ENCODE assay signal across 11 cellular contexts in genomic region chr1:181469829-181470228, GRCh38. TPM values are rescaled to one million over a fixed set of nuclear protein-coding genes. Genes with fewer than 3 reads are reported as not detected.
DNase-seq lines count a peak whose midpoint lies in the region; ATAC-seq and TF ChIP-seq lines count a peak whose summit lies in the region.
"Had no signal": no experiment of that assay in that cellular context is flagged by ENCODE, and none has a peak within 500 bp of the region (broad histone marks: within the 10 kb centered on the region; RNA-seq: fewer than 3 reads in every experiment).

No MANE protein-coding gene starts in this region.

- DNase-seq in ELR (ENCODE audit: low read depth) (peak; percentile 64), RWPE1 (ENCODE audit: low spot score) (peak; percentile 88), foreskin keratinocyte (peak; percentile 85 to 94), renal cortical epithelial cell (ENCODE audit: low read depth) (peak; percentile 90), esophagus squamous epithelium (lab: John Stamatoyannopoulos, UW) (no peak), ecto neural progenitor cell (ENCODE audit: low spot score) (no peak), DMS 273 treated with DMSO at 0.1 percent for 48 hours (lab: John Stamatoyannopoulos, UW) (no peak)
- no peak for DNase-seq in activated CD4-positive, alpha-beta T cell treated with anti-CD3 and anti-CD28 coated beads for 4 hours
- DNase-seq: activated CD8-positive, alpha-beta T cell treated with anti-CD3 and anti-CD28 coated beads, Interleukin-2, amount 10 ng/mL, durations not matched to agents 7 days and 5 days; NCI-H146; SHP77 had no signal

- 29 to 33% methylated on average over 5 of the region's 5 CpGs for WGBS in esophagus squamous epithelium, 2 donors

- H3K27me3 ChIP-seq in foreskin keratinocyte (no peaks in the 10 kb centered on the region), esophagus squamous epithelium (peaks cover 0 to 21% (median 0%) of the 10 kb centered on the region in 4 donors)

- TF ChIP-seq CTCF in RWPE1 (conservative IDR thresholded peaks at IDR 0.05; ENCODE audit: low read depth), result no peak
- peak; percentile 5 for TF ChIP-seq CTCF in foreskin keratinocyte (conservative IDR thresholded peaks at IDR 0.05)
- TF ChIP-seq CTCF in esophagus squamous epithelium (IDR thresholded peaks at IDR 0.05), result no peak

- TF ChIP-seq POLR2A in esophagus squamous epithelium (IDR thresholded peaks at IDR 0.05), result no peak

- H3K4me1 ChIP-seq in foreskin keratinocyte (peaks cover 14% of the 10 kb centered on the region), esophagus squamous epithelium (no peaks in the 10 kb centered on the region)

- intact Hi-C loops in esophagus squamous epithelium (cut with DNase I), result no loop called here

- CTCF ChIA-PET in RWPE1 (lab: Yijun Ruan, JAX), result interaction anchor here (0.6 to 2.2 kb wide), 3 partner anchors 280 to 585 kb away, joined by 3 to 12 read pairs (median 5); no protein-coding TSS in a partner anchor

- no peaks in the 10 kb centered on the region for H3K9me3 ChIP-seq in esophagus squamous epithelium

- POLR2A ChIA-PET in RWPE1 (lab: Yijun Ruan, JAX; ENCODE audit: low non-redundant PET), result no interaction called here

- H3K27ac ChIP-seq in RWPE1 (no peak overlapping the region), foreskin keratinocyte (peak overlapping the region; percentile 27), esophagus squamous epithelium (no peak overlapping the region)

- H3K4me3 ChIP-seq in esophagus squamous epithelium, result no peak overlapping the region

- ATAC-seq in foreskin keratinocyte, result peak; percentile 97
- ATAC-seq: activated CD8-positive, alpha-beta T cell treated with anti-CD3 and anti-CD28 coated beads, Interleukin-2, amount 10 ng/mL, durations not matched to agents 7 days and 5 days had no signal

- H3K36me3 ChIP-seq in esophagus squamous epithelium, result no peaks in the 10 kb centered on the region

RNA-seq across cellular contexts. Expression of gene CACNA1E, which starts 13.5 kb away (rescaled TPM):
- total RNA-seq in foreskin keratinocyte, result not detected in 2 replicates
- polyA plus RNA-seq in foreskin keratinocyte, result not detected in 2 replicates
- 0.35 TPM in 1 of 2 replicates, not detected in the other for total RNA-seq in renal cortical epithelial cell
- under 1 TPM in 2 of 4 donors, not detected in 2; 0.09 to 0.19 TPM for total RNA-seq in esophagus squamous epithelium

Comparison
In these comparisons a context has a peak if more than half of its experiments do, and no peak if none do; other contexts are left out.
1. DNase-seq: peak in ELR (single experiment), RWPE1 (single experiment), foreskin keratinocyte (2 of 2) and renal cortical epithelial cell (single experiment); none in activated CD4-positive, alpha-beta T cell treated with anti-CD3 and anti-CD28 coated beads for 4 hours (0 of 2), esophagus squamous epithelium (single experiment), ecto neural progenitor cell (single experiment) and DMS 273 treated with DMSO at 0.1 percent for 48 hours (single experiment).